8 cellular contexts compared by ENCODE assay signal in the genomic region with DNA sequence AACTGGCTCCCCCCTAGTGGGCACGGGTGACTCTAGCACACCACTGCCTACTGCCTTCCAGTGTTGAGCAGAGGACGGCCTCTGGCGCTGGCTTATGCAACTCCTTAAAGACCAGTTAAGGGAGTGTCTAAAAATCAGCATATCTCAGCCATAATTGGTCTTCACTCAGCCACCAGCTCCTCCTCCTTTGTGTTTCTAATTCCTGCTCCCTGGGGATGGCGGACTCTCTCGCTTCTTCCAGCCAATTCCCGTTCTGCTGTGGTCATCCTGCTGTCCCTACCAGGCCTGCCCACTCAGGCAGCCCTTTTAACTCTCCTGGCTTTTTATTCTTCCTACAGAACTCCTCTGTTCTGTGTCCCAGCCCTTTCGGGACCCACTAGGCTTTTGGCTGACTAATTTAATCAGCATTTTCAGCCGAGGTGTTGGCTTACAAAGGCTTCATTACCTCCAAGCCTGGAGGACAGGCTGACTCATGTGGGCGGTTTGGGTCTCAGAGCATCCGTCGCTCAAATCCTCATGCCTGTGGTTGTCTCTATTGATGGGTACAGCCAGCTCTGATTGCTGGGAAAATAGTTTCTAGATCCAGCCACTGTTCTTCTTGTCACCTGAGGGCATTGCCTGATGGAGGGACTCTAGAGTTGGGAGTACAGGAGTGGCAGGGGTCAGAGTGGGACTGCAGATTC.
DNase-seq lines count a peak whose midpoint lies in the region; ATAC-seq, FAIRE-seq and TF ChIP-seq lines count a peak whose summit lies in the region.

No MANE protein-coding gene starts in this region.

- TF ChIP-seq CTCF in bronchial epithelial cell (IDR thresholded peaks at IDR 0.05; ENCODE audit: insufficient read depth, low read length, severe bottlenecking) = peak; percentile 52

- no peaks in the 10 kb centered on the region for H3K36me3 ChIP-seq in bronchial epithelial cell (ENCODE audit: control insufficient read depth, insufficient read depth, low read length)

- DNase-seq in EH (ENCODE audit: low read depth) (peak; percentile 92), NCI-H2171 treated with DMSO at 0.1 percent for 48 hours (lab: John Stamatoyannopoulos, UW) (peak; percentile 84), bronchial epithelial cell (ENCODE audit: low read depth) (peak; percentile 96), midbrain (lab: John Stamatoyannopoulos, UW) (peak; percentile 21), GM12891 (ENCODE audit: insufficient read length, low spot score) (no peak)

- no peaks in the 10 kb centered on the region for H3K27me3 ChIP-seq in bronchial epithelial cell (ENCODE audit: control insufficient read depth, insufficient read depth, low read length)

- ATAC-seq in GM21619 (IDR thresholded peaks at IDR 0.05; ENCODE audit: unreplicated experiment) (no peak), HG03097 (IDR thresholded peaks at IDR 0.05; ENCODE audit: low FRiP score, unreplicated experiment) (no peak), HG02852 (IDR thresholded peaks at IDR 0.05; ENCODE audit: unreplicated experiment) (no peak)

- H3K4me3 ChIP-seq in bronchial epithelial cell (ENCODE audit: low read depth, low read length) = peak overlapping the region; percentile 27

- FAIRE-seq in bronchial epithelial cell (lab: Jason Lieb, UNC) (peak; percentile 95), GM12891 (lab: Jason Lieb, UNC) (no peak)

- no peak for TF ChIP-seq POLR2A in GM12891 (IDR thresholded peaks at IDR 0.05; ENCODE audit: low read depth, low read length)

TF ChIP-seq in GM12891, 5 proteins besides CTCF, POLR2A, EP300 and RAD21:
- TF ChIP-seq PAX5 (IDR thresholded peaks at IDR 0.05; ENCODE audit: insufficient read depth, low read length, severe bottlenecking) (no peak), SPI1 (IDR thresholded peaks at IDR 0.05; ENCODE audit: low read depth, low read length) (no peak), TAF1 (IDR thresholded peaks at IDR 0.05; ENCODE audit: low read depth, low read length) (no peak), POLR2AphosphoS5 (IDR thresholded peaks at IDR 0.05; ENCODE audit: low read depth, low read length) (no peak), POU2F2 (IDR thresholded peaks at IDR 0.05; ENCODE audit: low read depth, low read length) (no peak)
